ENCODE assay signal across 10 cellular contexts in the genomic region with DNA sequence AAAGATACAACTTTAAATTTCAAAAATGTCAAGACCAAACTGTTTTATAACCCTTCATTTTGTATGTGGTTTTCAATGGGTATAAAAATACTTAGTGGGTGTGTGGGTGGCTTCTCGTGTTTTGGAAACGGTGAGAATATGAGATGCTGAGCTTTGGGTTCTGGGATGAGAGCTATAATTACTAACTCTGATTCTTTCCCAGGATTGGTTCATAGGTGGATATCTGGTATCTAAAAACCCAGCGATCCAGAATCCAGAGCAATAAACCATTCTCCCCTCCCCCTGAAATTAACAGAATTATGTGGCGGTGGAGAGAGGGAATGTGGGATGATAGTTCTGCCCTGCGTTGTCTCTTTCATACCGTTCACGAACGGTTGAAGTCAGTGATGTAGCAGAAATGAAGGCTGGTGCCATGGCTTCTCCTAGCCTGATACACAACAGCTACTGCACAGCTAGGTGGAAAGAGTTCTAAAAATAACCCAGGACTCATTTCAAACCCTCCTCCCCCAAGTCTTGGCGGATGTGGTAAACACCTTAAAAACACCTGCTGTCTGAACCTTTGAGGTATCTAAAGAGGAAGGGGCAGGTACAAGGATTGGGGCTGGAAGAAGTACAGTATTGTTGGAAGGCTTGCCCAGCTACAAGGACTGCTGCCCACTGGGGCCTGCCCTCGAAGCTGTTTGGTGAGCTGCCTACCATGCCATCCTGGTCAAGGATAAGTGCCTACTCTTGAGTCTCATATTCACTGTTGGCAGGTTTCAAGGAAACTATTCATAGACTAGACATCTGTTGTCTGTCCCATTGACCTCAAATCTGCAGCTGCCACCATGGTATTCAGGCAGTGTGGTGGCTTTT. TPM values are rescaled to one million over a fixed set of nuclear protein-coding genes. Genes with fewer than 3 reads are reported as not detected.
A peak's percentile ranks its signal among the peaks of the same experiment; 100 is the strongest.
DNase-seq lines count a peak whose midpoint lies in the region; ATAC-seq and TF ChIP-seq lines count a peak whose summit lies in the region.
"Had no signal": no experiment of that assay in that cellular context is flagged by ENCODE, and none has a peak within 500 bp of the region (broad histone marks: within the 10 kb centered on the region; RNA-seq: fewer than 3 reads in every experiment).

No MANE protein-coding gene starts in this region.

- peak overlapping the region; percentile 61 for H3K27ac ChIP-seq in subcutaneous abdominal adipose tissue (ENCODE audit: low read depth, low read length)
- H3K27ac ChIP-seq: 22Rv1, SJSA1 had no signal

- no peak overlapping the region for H3K4me3 ChIP-seq in subcutaneous abdominal adipose tissue (ENCODE audit: low read depth in 1 of 5, low read length in 5 of 5)
- H3K4me3 ChIP-seq: SJSA1 had no signal

- peaks cover 7 to 33% (median 27%) of the 10 kb centered on the region in 5 donors for H3K36me3 ChIP-seq in subcutaneous abdominal adipose tissue (ENCODE audit: control insufficient read depth in 5 of 5, insufficient read depth in 5 of 5, low read length in 5 of 5)

- peaks cover 2% of the 10 kb centered on the region for H3K27me3 Mint-ChIP-seq in glutamatergic neuron (ENCODE audit: unreplicated experiment)

- no peaks in the 10 kb centered on the region for H3K27me3 ChIP-seq in subcutaneous abdominal adipose tissue (ENCODE audit: control insufficient read depth in 5 of 5, insufficient read depth in 4 of 5, low read length in 5 of 5)
- H3K27me3 ChIP-seq: SJSA1 had no signal

- no peak overlapping the region for H3K9ac ChIP-seq in subcutaneous abdominal adipose tissue (ENCODE audit: low read length in 5 of 5)

- peaks cover 14% of the 10 kb centered on the region for H3K36me3 Mint-ChIP-seq in glutamatergic neuron (ENCODE audit: unreplicated experiment)

- no peak for TF ChIP-seq CTCF in glutamatergic neuron (IDR thresholded peaks at IDR 0.05; ENCODE audit: partially characterized antibody, unreplicated experiment)

- peak; percentile 84 for ATAC-seq in HG03196 (IDR thresholded peaks at IDR 0.05; ENCODE audit: unreplicated experiment)

- H3K9me3 Mint-ChIP-seq in glutamatergic neuron (ENCODE audit: unreplicated experiment): peaks cover 13% of the 10 kb centered on the region

- peaks cover 49% of the 10 kb centered on the region for H3K4me1 Mint-ChIP-seq in glutamatergic neuron (ENCODE audit: low read depth, unreplicated experiment)

- DNase-seq in DMS153 (lab: John Stamatoyannopoulos, UW) (peak; percentile 63), DMS153 treated with DMSO at 0.1 percent for 48 hours (lab: John Stamatoyannopoulos, UW; ENCODE audit: unreplicated experiment) (no peak), T-helper 2 cell (peak in 4 of 5 experiments; percentile 6 to 84 (median 52)), T1000 (lab: John Stamatoyannopoulos, UW) (no peak), glutamatergic neuron (no peak)
- DNase-seq in effector CD4-positive, alpha-beta T cell: peak; percentile 45

- H3K27ac Mint-ChIP-seq in glutamatergic neuron (ENCODE audit: unreplicated experiment): no peak overlapping the region

- H3K4me3 Mint-ChIP-seq in glutamatergic neuron (ENCODE audit: unreplicated experiment): no peak overlapping the region

- H3K4me1 ChIP-seq in subcutaneous abdominal adipose tissue (ENCODE audit: control insufficient read depth in 5 of 5, insufficient read depth in 5 of 5, low read length in 5 of 5): peaks cover 0 to 19% (median 5%) of the 10 kb centered on the region in 5 donors

- H3K9me3 ChIP-seq in subcutaneous abdominal adipose tissue (ENCODE audit: control insufficient read depth in 5 of 5, low read length in 5 of 5): peaks cover 0 to 4% (median 3%) of the 10 kb centered on the region in 5 donors
- H3K9me3 ChIP-seq: SJSA1 had no signal

RNA-seq across cellular contexts. Expression of a gene that starts 44.5 kb away (rescaled TPM):
- total RNA-seq in glutamatergic neuron (ENCODE audit: unreplicated experiment): 422 TPM

Comparison
In these comparisons a context has a peak if more than half of its experiments do, and no peak if none do; other contexts are left out.
1. DNase-seq: peak in DMS153 (single experiment), T-helper 2 cell (4 of 5) and effector CD4-positive, alpha-beta T cell (single experiment); none in DMS153 treated with DMSO at 0.1 percent for 48 hours (single experiment), T1000 (single experiment) and glutamatergic neuron (single experiment).